ENCODE assay signal across 1 cellular context in the genomic region with DNA sequence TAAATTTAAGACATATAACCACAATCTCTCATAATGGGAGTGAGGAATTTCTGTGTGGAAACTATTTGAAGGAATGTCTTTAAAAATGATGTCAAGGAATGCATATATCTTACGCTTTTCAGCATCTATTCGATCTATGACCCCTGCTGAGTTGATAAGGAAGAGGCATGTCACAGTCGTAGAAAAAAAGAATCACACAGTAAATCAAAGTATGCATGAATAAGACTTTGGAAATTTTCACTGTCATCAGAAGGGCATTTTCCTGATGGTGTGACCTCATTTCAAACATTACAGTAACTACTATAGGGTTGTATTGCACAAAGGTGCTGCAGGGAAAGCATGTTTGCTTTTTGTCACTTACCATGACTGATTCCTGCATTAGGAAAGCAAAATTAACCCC.
TF ChIP-seq lines count a peak whose summit lies in the region.

No MANE protein-coding gene starts in this region.

TF ChIP-seq in endothelial cell of umbilical vein, 7 proteins besides CTCF, POLR2A, EP300 and RAD21:
- TF ChIP-seq EZH2 (IDR thresholded peaks at IDR 0.05; ENCODE audit: borderline replicate concordance, low read depth, low read length, severe bottlenecking) (no peak), MYC (IDR thresholded peaks at IDR 0.05; ENCODE audit: low read depth, low read length) (no peak), FOS (IDR thresholded peaks at IDR 0.05; ENCODE audit: borderline replicate concordance, insufficient read depth, low read length) (no peak), POLR2AphosphoS5 (IDR thresholded peaks at IDR 0.05; ENCODE audit: insufficient read depth, low read depth, low read length) (no peak), JUN (IDR thresholded peaks at IDR 0.05; ENCODE audit: borderline replicate concordance, insufficient read depth, insufficient read length, low read depth) (no peak), GATA2 (IDR thresholded peaks at IDR 0.05; ENCODE audit: insufficient read depth, insufficient read length, low read depth, low read length) (no peak)
- TF ChIP-seq, protein P1, sequence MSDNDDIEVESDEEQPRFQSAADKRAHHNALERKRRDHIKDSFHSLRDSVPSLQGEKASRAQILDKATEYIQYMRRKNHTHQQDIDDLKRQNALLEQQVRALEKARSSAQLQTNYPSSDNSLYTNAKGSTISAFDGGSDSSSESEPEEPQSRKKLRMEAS (IDR thresholded peaks at IDR 0.05; ENCODE audit: insufficient read depth, insufficient read length) = no peak
